8 cellular contexts compared by ENCODE assay signal in genomic region chr1:44806025-44806703, GRCh38. TPM values are rescaled to one million over a fixed set of nuclear protein-coding genes. Genes with fewer than 3 reads are reported as not detected.
DNase-seq lines count a peak whose midpoint lies in the region; ATAC-seq and TF ChIP-seq lines count a peak whose summit lies in the region.

No MANE protein-coding gene starts in this region.

- 93% methylated on average over 27 of the region's 70 CpGs for WGBS in esophagus muscularis mucosa

- peaks cover 7% of the 10 kb centered on the region for H3K27me3 Mint-ChIP-seq in CD4-positive, CD25-positive, alpha-beta regulatory T cell

- no peaks in the 10 kb centered on the region for H3K27me3 ChIP-seq in CD4-positive, CD25-positive, alpha-beta regulatory T cell (ENCODE audit: control insufficient read depth, insufficient read depth, low read length)
- H3K27me3 ChIP-seq in SJSA1 (replicated peaks), result no peaks in the 10 kb centered on the region
- no peaks in the 10 kb centered on the region for H3K27me3 ChIP-seq in esophagus muscularis mucosa

- peaks cover 9 to 87% (median 39%) of the 10 kb centered on the region in 4 donors for H3K4me1 Mint-ChIP-seq in CD4-positive, CD25-positive, alpha-beta regulatory T cell

- peak overlapping the region; percentile 97 for H3K27ac ChIP-seq in CD4-positive, CD25-positive, alpha-beta regulatory T cell (ENCODE audit: insufficient read depth, low read length, poor library complexity, severe bottlenecking)
- peak overlapping the region; percentile 99 for H3K27ac ChIP-seq in SJSA1
- H3K27ac ChIP-seq in esophagus muscularis mucosa (replicated peaks in 1 of 4), result peak overlapping the region; percentile 96 to 97 (median 96)

- H3K36me3 ChIP-seq in CD4-positive, CD25-positive, alpha-beta regulatory T cell (ENCODE audit: control insufficient read depth, insufficient read depth, low read length), result peaks cover 50% of the 10 kb centered on the region
- peaks cover 48% of the 10 kb centered on the region for H3K36me3 ChIP-seq in SJSA1
- H3K36me3 ChIP-seq in esophagus muscularis mucosa, result peaks cover 9 to 47% (median 41%) of the 10 kb centered on the region in 4 donors

- no peak for TF ChIP-seq POLR2A in esophagus muscularis mucosa (IDR thresholded peaks at IDR 0.05; ENCODE audit: low read depth)

- intact Hi-C loops in esophagus muscularis mucosa (cut with DNase I) (no loop called here), posterior vena cava (cut with DNase I) (no loop called here)

- TF ChIP-seq EP300 in esophagus muscularis mucosa (IDR thresholded peaks at IDR 0.05), result no peak

- H3K9me3 Mint-ChIP-seq in CD4-positive, CD25-positive, alpha-beta regulatory T cell, result no peaks in the 10 kb centered on the region

- H3K4me1 ChIP-seq in CD4-positive, CD25-positive, alpha-beta regulatory T cell (ENCODE audit: control insufficient read depth, insufficient read depth, low read length, poor library complexity, severe bottlenecking), result peaks cover 83% of the 10 kb centered on the region
- H3K4me1 ChIP-seq in SJSA1 (replicated peaks) (peaks cover 55% of the 10 kb centered on the region), esophagus muscularis mucosa (peaks cover 82 to 100% (median 93%) of the 10 kb centered on the region in 4 donors)

- no peak for DNase-seq in CD4-positive, CD25-positive, alpha-beta regulatory T cell
- no peak for DNase-seq in SJSA1 (ENCODE audit: low read depth in 1 of 2, low spot score in 2 of 2)
- DNase-seq in esophagus muscularis mucosa (ENCODE audit: extremely low spot score), result no peak
- peak; percentile 84 for DNase-seq in posterior vena cava (ENCODE audit: low spot score)
- no peak for DNase-seq in NCI-H2227 treated with DMSO at 0.1 percent for 48 hours (lab: John Stamatoyannopoulos, UW)
- no peak for DNase-seq in OCI-M2 (lab: John Stamatoyannopoulos, UW; ENCODE audit: unreplicated experiment)

- H3K36me3 Mint-ChIP-seq in CD4-positive, CD25-positive, alpha-beta regulatory T cell, result peaks cover 38% of the 10 kb centered on the region

- ATAC-seq in CD4-positive, CD25-positive, alpha-beta regulatory T cell (ENCODE audit: low read depth in 2 of 2), result no peak
- ATAC-seq in GM18519 (IDR thresholded peaks at IDR 0.05; ENCODE audit: low FRiP score, unreplicated experiment) (no peak), GM21447 (IDR thresholded peaks at IDR 0.05; ENCODE audit: unreplicated experiment) (no peak)

- H3K27ac Mint-ChIP-seq in CD4-positive, CD25-positive, alpha-beta regulatory T cell, result peak overlapping the region; percentile 99 to 100 (median 99)

- no peaks in the 10 kb centered on the region for H3K9me3 ChIP-seq in CD4-positive, CD25-positive, alpha-beta regulatory T cell (ENCODE audit: control insufficient read depth in 2 of 2, low read length in 2 of 2)
- H3K9me3 ChIP-seq in SJSA1 (replicated peaks) (no peaks in the 10 kb centered on the region), esophagus muscularis mucosa (no peaks in the 10 kb centered on the region)

- no peak for TF ChIP-seq CTCF in esophagus muscularis mucosa (IDR thresholded peaks at IDR 0.05)

- no peak overlapping the region for H3K4me3 ChIP-seq in CD4-positive, CD25-positive, alpha-beta regulatory T cell (ENCODE audit: low read depth, low read length)
- H3K4me3 ChIP-seq in SJSA1, result no peak overlapping the region
- H3K4me3 ChIP-seq in esophagus muscularis mucosa, result peak overlapping the region in 3 of 4 donors; percentile 3 to 37 (median 21)

- peak overlapping the region in 1 of 4 donors; percentile 95 for H3K4me3 Mint-ChIP-seq in CD4-positive, CD25-positive, alpha-beta regulatory T cell

RNA-seq across cellular contexts. Expression of gene DYNLT4, which starts 1.0 kb away (rescaled TPM):
- 3.6 TPM for total RNA-seq in CD4-positive, CD25-positive, alpha-beta regulatory T cell
- polyA plus RNA-seq in CD4-positive, CD25-positive, alpha-beta regulatory T cell, result 1 to 10 TPM in 2 of 4 donors, under 1 TPM in 1, not detected in 1; 0.71 to 2.6 (median 2.1) TPM
- not detected in 2 replicates for total RNA-seq in SJSA1 (2014; rRNA removed; shearing (Covaris generic))
- total RNA-seq in esophagus muscularis mucosa (under 1 TPM in 1 of 4 donors, not detected in 3; 0.83 TPM), posterior vena cava (not detected)

RNA-seq across cellular contexts. Expression of gene BTBD19, which starts 2.2 kb away (rescaled TPM):
- total RNA-seq in CD4-positive, CD25-positive, alpha-beta regulatory T cell, result 45.4 TPM
- polyA plus RNA-seq in CD4-positive, CD25-positive, alpha-beta regulatory T cell, result under 1 TPM in 2 of 4 donors, not detected in 2; 0.31 to 0.87 TPM
- 0.81 and 4.0 TPM in 2 replicates for total RNA-seq in SJSA1 (2014; rRNA removed; shearing (Covaris generic))
- total RNA-seq in esophagus muscularis mucosa, result 1 to 10 TPM; 2.7 to 6.6 (median 3.4) TPM
- 10 to 100 TPM; 13.5 to 22.2 TPM for total RNA-seq in posterior vena cava

RNA-seq across cellular contexts. Expression of gene PLK3, which starts 6.0 kb away (rescaled TPM):
- total RNA-seq in CD4-positive, CD25-positive, alpha-beta regulatory T cell, result 539 TPM
- 10 to 100 TPM; 28.2 to 48.9 (median 43.8) TPM for polyA plus RNA-seq in CD4-positive, CD25-positive, alpha-beta regulatory T cell
- 7.0 and 9.6 TPM in 2 replicates for total RNA-seq in SJSA1 (2014; rRNA removed; shearing (Covaris generic))
- 10 to 100 TPM in 2 of 4 donors, 1 to 10 TPM in 2; 7.9 to 46.4 (median 10.5) TPM for total RNA-seq in esophagus muscularis mucosa
- total RNA-seq in posterior vena cava, result 10 to 100 TPM; 20.1 to 32.7 TPM

RNA-seq across cellular contexts. Expression of gene BEST4, which starts 18.2 kb away (rescaled TPM):
- 0.57 TPM for total RNA-seq in CD4-positive, CD25-positive, alpha-beta regulatory T cell
- under 1 TPM in 3 of 4 donors, not detected in 1; 0.20 to 0.88 (median 0.78) TPM for polyA plus RNA-seq in CD4-positive, CD25-positive, alpha-beta regulatory T cell
- total RNA-seq in SJSA1 (2014; rRNA removed; shearing (Covaris generic)), result not detected in 2 replicates
- total RNA-seq in esophagus muscularis mucosa, result under 1 TPM in 1 of 4 donors, not detected in 3; 0.29 TPM
- total RNA-seq in posterior vena cava, result under 1 TPM; 0.37 to 0.38 TPM

RNA-seq across cellular contexts. Expression of gene RPS8, which starts 30.8 kb away (rescaled TPM):
- 1,739 TPM for total RNA-seq in CD4-positive, CD25-positive, alpha-beta regulatory T cell
- polyA plus RNA-seq in CD4-positive, CD25-positive, alpha-beta regulatory T cell, result 1,000 to 10,000 TPM in 2 of 4 donors, 100 to 1,000 TPM in 2; 805 to 1,312 (median 1,070) TPM
- 1,737 and 1,982 TPM in 2 replicates for total RNA-seq in SJSA1 (2014; rRNA removed; shearing (Covaris generic))
- total RNA-seq in esophagus muscularis mucosa (1,000 to 10,000 TPM; 1,063 to 2,408 (median 1,844) TPM), posterior vena cava (1,000 to 10,000 TPM; 1,440 to 1,494 TPM)

Comparison
In these comparisons a context has a peak if more than half of its experiments do, and no peak if none do; other contexts are left out.
1. H3K4me3 ChIP-seq: peak in esophagus muscularis mucosa (3 of 4); none in CD4-positive, CD25-positive, alpha-beta regulatory T cell (single experiment) and SJSA1 (single experiment).
2. RNA of gene PLK3, which starts 6.0 kb away (total RNA-seq): 539 TPM in CD4-positive, CD25-positive, alpha-beta regulatory T cell (single experiment); 20.1 to 32.7 TPM in posterior vena cava, 7.9 to 46.4 TPM in esophagus muscularis mucosa and 7.0 to 9.6 TPM in SJSA1; every median in the first group is over 10 times any median in the second.
3. Peak in every context shown above with its lines, with median percentiles within 50 percentile points of each other: H3K27ac ChIP-seq.